8 cellular contexts compared by ENCODE assay signal in the genomic region with DNA sequence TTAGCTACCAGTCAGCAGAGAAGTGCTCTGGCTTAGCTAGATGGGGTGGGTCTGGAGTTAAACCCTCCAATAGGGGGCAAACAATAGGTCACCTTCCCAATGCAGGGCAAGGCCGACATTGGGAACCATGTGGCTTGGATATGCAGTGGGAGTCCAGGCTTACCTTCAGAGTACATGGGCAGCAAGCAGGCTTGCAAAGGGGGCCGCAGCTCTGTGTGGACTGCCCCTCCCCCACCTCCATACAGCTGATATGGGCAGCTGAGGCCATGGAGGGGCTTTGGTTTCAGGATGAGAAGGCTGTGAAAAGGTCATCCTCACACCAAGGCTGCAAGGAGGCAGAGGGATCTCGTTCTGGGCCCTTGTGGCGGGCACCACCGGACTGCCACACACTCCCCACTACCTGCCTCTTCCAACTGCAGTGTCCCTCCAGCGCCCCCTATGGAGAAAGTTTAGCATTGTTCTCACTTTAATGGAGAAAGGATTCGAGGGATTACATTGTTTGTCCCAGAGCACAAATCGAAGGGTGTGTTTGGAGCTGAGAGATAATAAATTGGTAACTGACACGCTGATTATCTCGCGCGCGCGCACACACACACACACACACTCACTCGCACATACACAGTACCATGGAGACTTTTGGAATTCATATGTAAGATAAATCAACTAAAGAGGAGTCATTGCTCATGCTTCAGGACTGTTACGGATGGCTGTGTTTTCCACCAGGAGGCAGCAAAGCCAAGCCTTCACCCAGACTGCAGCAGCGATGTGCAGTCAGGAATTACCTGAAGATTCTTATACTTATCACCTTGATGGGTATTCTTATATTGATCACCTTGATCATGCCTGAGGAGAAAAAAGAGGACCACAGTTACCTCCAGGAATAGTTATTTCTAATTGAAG. TPM values are rescaled to one million over a fixed set of nuclear protein-coding genes. Genes with fewer than 3 reads are reported as not detected.
DNase-seq lines count a peak whose midpoint lies in the region; ATAC-seq and TF ChIP-seq lines count a peak whose summit lies in the region.

No MANE protein-coding gene starts in this region.

- no peaks in the 10 kb centered on the region for H3K9me3 ChIP-seq in OCI-LY3 (ENCODE audit: insufficient read depth, low read length)

- POLR2A ChIA-PET in AG04449 (lab: Yijun Ruan, JAX) = no interaction called here

- H3K36me3 ChIP-seq in OCI-LY3 (replicated peaks; ENCODE audit: low read depth, low read length) = no peaks in the 10 kb centered on the region

- DNase-seq in AG04449 (ENCODE audit: low read depth, low spot score) (no peak), fibroblast of the aortic adventitia (ENCODE audit: low read depth) (peak; percentile 31), NCI-H510A treated with DMSO at 0.1 percent for 48 hours (lab: John Stamatoyannopoulos, UW) (no peak)
- DNase-seq in activated CD8-positive, alpha-beta memory T cell treated with anti-CD3 and anti-CD28 coated beads for 24 hours = no peak

- H4K20me1 ChIP-seq in OCI-LY3 (ENCODE audit: insufficient read depth, low read length) = no peaks in the 10 kb centered on the region

- no peaks in the 10 kb centered on the region for H3K4me1 ChIP-seq in OCI-LY3 (ENCODE audit: low read length)

- H2AFZ ChIP-seq in OCI-LY3 (ENCODE audit: low read depth, low read length) = no peak overlapping the region

- no peak for ATAC-seq in GM21825 (IDR thresholded peaks at IDR 0.05; ENCODE audit: unreplicated experiment)
- ATAC-seq in HG02759 (IDR thresholded peaks at IDR 0.05; ENCODE audit: unreplicated experiment) = no peak

- peak; percentile 82 for TF ChIP-seq CTCF in AG04449 (IDR thresholded peaks at IDR 0.05; ENCODE audit: insufficient read depth, low read length, missing control alignments)
- peak; percentile 46 for TF ChIP-seq CTCF in GM12875 (IDR thresholded peaks at IDR 0.05; ENCODE audit: borderline replicate concordance, insufficient read depth, low read depth, low read length)
- peak; percentile 84 for TF ChIP-seq CTCF in OCI-LY3 (IDR thresholded peaks at IDR 0.05; ENCODE audit: low read depth, low read length)
- TF ChIP-seq CTCF in fibroblast of the aortic adventitia (IDR thresholded peaks at IDR 0.05; ENCODE audit: insufficient read depth, low read length) = peak; percentile 34

- no peak overlapping the region for H3K27ac ChIP-seq in OCI-LY3 (ENCODE audit: low read length)

- H3K79me2 ChIP-seq in OCI-LY3 (ENCODE audit: low read length) = no peaks in the 10 kb centered on the region

- H3K4me2 ChIP-seq in OCI-LY3 (ENCODE audit: low read length) = no peak overlapping the region; the same call in 1 of the 2 replicates

- H3K4me3 ChIP-seq in AG04449 (ENCODE audit: low read depth, low read length) = no peak overlapping the region
- no peak overlapping the region for H3K4me3 ChIP-seq in GM12875 (ENCODE audit: low read depth, low read length)
- no peak overlapping the region for H3K4me3 ChIP-seq in OCI-LY3 (ENCODE audit: low read length)
- no peak overlapping the region for H3K4me3 ChIP-seq in fibroblast of the aortic adventitia (ENCODE audit: low read depth, low read length)

- CTCF ChIA-PET in AG04449 (lab: Yijun Ruan, JAX) = interaction anchor here (0.8 to 7.0 kb wide), 30 partner anchors 8 to 358 kb away, joined by 3 to 375 read pairs (median 6); a partner anchor contains a TSS

- H3K27me3 ChIP-seq in OCI-LY3 (ENCODE audit: low read depth, low read length) = peaks cover 60% of the 10 kb centered on the region

- H3K9ac ChIP-seq in OCI-LY3 (ENCODE audit: low read length) = no peak overlapping the region

RNA-seq across cellular contexts. Expression of a gene that starts 7.0 kb away (rescaled TPM):
- total RNA-seq in fibroblast of the aortic adventitia (ENCODE audit: low replicate concordance) = not detected in 2 replicates

RNA-seq across cellular contexts. Expression of a gene that starts 11.3 kb away (rescaled TPM):
- not detected in 2 replicates for total RNA-seq in fibroblast of the aortic adventitia (ENCODE audit: low replicate concordance)

RNA-seq across cellular contexts. Expression of a gene that starts 28.4 kb away (rescaled TPM):
- total RNA-seq in fibroblast of the aortic adventitia (ENCODE audit: low replicate concordance) = not detected in 2 replicates

RNA-seq across cellular contexts. Expression of a gene that starts 37.3 kb away (rescaled TPM):
- not detected in 2 replicates for total RNA-seq in fibroblast of the aortic adventitia (ENCODE audit: low replicate concordance)

RNA-seq across cellular contexts. Expression of a gene that starts 43.8 kb away (rescaled TPM):
- total RNA-seq in fibroblast of the aortic adventitia (ENCODE audit: low replicate concordance) = not detected in 2 replicates

Comparison
In these comparisons a context has a peak if more than half of its experiments do, and no peak if none do; other contexts are left out.
1. CTCF ChIP-seq: peak in every context shown above with its lines; median percentile 84 in OCI-LY3; 82 in AG04449; 46 in GM12875; 34 in fibroblast of the aortic adventitia.